24 cellular contexts compared by ENCODE assay signal in the genomic region with DNA sequence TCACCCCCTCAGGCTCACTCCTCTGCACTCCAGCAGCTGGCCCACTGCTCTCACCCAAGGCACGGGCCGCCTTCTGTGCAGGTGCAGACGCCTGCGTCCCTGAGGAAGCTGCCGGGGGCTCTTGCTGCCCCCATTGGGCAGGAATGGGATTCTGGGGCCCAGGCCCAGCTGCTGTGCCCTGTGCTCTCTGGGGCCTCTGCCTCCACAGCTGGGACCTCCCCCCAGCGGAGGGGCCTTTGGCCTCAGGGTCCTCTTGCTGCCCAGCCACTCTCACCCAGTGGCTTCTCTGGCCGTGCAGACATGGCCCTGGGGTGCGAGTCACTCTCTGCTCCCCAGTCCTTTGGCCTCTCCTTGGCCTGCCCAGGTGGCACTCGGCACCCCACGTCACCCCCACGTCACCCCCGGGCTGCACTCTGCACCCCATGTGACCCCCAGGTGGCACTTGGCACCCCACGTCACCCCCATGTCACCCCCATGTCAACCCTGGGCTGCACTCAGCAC. TPM values are rescaled to one million over a fixed set of nuclear protein-coding genes. Genes with fewer than 3 reads are reported as not detected.
A peak's percentile ranks its signal among the peaks of the same experiment; 100 is the strongest.
DNase-seq lines count a peak whose midpoint lies in the region; ATAC-seq, FAIRE-seq and TF ChIP-seq lines count a peak whose summit lies in the region.
"Had no signal": no experiment of that assay in that cellular context is flagged by ENCODE, and none has a peak within 500 bp of the region (broad histone marks: within the 10 kb centered on the region; RNA-seq: fewer than 3 reads in every experiment).

No MANE protein-coding gene starts in this region.

- no peak for FAIRE-seq in GM19239 (lab: Jason Lieb, UNC)
- FAIRE-seq: astrocyte, HTR-8/SVneo, keratinocyte had no signal

- peak overlapping the region in 5 of 11 experiments; percentile 41 to 74 (median 69); a peak in 10 of 22 replicates for H3K4me2 ChIP-seq in BLaER1 treated with 17β-estradiol and CSF1 and Interleukin-3, amounts not matched to agents 10 nM and 100 nM

- H3K27me3 ChIP-seq in BLaER1 treated with 17β-estradiol and CSF1 and Interleukin-3, amounts not matched to agents 10 nM and 100 nM: no peaks in the 10 kb centered on the region
- peaks cover 3% of the 10 kb centered on the region for H3K27me3 ChIP-seq in NT2/D1 (ENCODE audit: insufficient read depth, insufficient read length)
- H3K27me3 ChIP-seq in spleen (replicated peaks in 1 of 7): peaks cover 0 to 4% (median 0%) of the 10 kb centered on the region in 7 donors
- H3K27me3 ChIP-seq: stomach had no signal

- no peak for ATAC-seq in left lobe of liver
- ATAC-seq in HG03196 (IDR thresholded peaks at IDR 0.05; ENCODE audit: unreplicated experiment): no peak
- ATAC-seq: T-cell had no signal

- H3K27ac ChIP-seq in BLaER1 treated with 17β-estradiol and CSF1 and Interleukin-3, amounts not matched to agents 10 nM and 100 nM: no peak overlapping the region; a peak in 1 of 22 replicates
- H3K27ac ChIP-seq in spleen: no peak overlapping the region
- H3K27ac ChIP-seq: skin epidermis, tibial artery had no signal

- H4K20me1 ChIP-seq in BLaER1 treated with 17β-estradiol and CSF1 and Interleukin-3, amounts not matched to agents 10 nM and 100 nM: peaks cover 33 to 100% (median 93%) of the 10 kb centered on the region in 11 experiments

- no peak for TF ChIP-seq CTCF in spleen (IDR thresholded peaks at IDR 0.05 in 8 of 11, conservative IDR thresholded peaks at IDR 0.05 in 3 of 11)

- no peak for TF ChIP-seq POLR2A in spleen (IDR thresholded peaks at IDR 0.05)

- H3K4me3 ChIP-seq in BLaER1 treated with 17β-estradiol and CSF1 and Interleukin-3, amounts not matched to agents 10 nM and 100 nM: no peak overlapping the region
- H3K4me3 ChIP-seq in NT2/D1 (ENCODE audit: insufficient read length, low read depth): no peak overlapping the region
- no peak overlapping the region for H3K4me3 ChIP-seq in spleen
- H3K4me3 ChIP-seq: skin epidermis, stomach, tibial artery had no signal

- intact Hi-C loops in spleen (cut with DNase I; ENCODE audit: low total_unique reads): loop anchor here (10.0 kb wide), 1 partner anchor 101 kb away; a partner anchor contains a TSS

- peaks cover 0 to 3% (median 0%) of the 10 kb centered on the region in 11 experiments; a peak in 4 of 22 replicates for H3K9me3 ChIP-seq in BLaER1 treated with 17β-estradiol and CSF1 and Interleukin-3, amounts not matched to agents 10 nM and 100 nM (replicated peaks in 1 of 11)
- H3K9me3 ChIP-seq in NT2/D1 (ENCODE audit: insufficient read depth, low read length) (0 out of 2 replicates have a peak, but pooled peaks cover under 1% of the 10 kb centered on the region), spleen (peaks cover 0 to 6% (median 2%) of the 10 kb centered on the region in 8 donors)
- H3K9me3 ChIP-seq: stomach had no signal

- H3K9ac ChIP-seq in BLaER1 treated with 17β-estradiol and CSF1 and Interleukin-3, amounts not matched to agents 10 nM and 100 nM: peak overlapping the region in 6 of 11 experiments; percentile 8 to 67 (median 48); a peak in 8 of 22 replicates
- peak overlapping the region; percentile 9 for H3K9ac ChIP-seq in NT2/D1 (ENCODE audit: insufficient read length, low read depth)

- WGBS in spleen, 5 donors: 92 to 99% (median 94%) methylated on average over 11 to 13 of the region's 13 CpGs

- H3K4me1 ChIP-seq in BLaER1 treated with 17β-estradiol and CSF1 and Interleukin-3, amounts not matched to agents 10 nM and 100 nM: peaks cover 0 to 63% (median 47%) of the 10 kb centered on the region in 10 experiments; a peak in 17 of 20 replicates
- H3K4me1 ChIP-seq in NT2/D1 (ENCODE audit: insufficient read depth, insufficient read length) (peaks cover 33% of the 10 kb centered on the region), spleen (peaks cover 0 to 12% (median 5%) of the 10 kb centered on the region in 6 donors)

- DNase-seq in NT2/D1 (ENCODE audit: low read depth, low spot score) (no peak), left lobe of liver (ENCODE audit: low spot score) (peak; percentile 36), spleen (peak; percentile 61), GM19239 (ENCODE audit: insufficient read length, low spot score) (no peak), medulla oblongata (ENCODE audit: extremely low spot score) (no peak)
- DNase-seq: activated CD4-positive, alpha-beta T cell treated with anti-CD3 and anti-CD28 coated beads, Interleukin-2, amount 50 U/mL, for 4 hours; caudate nucleus; KBM-7; mammary epithelial cell; NCI-H1105; NCI-H187 treated with DMSO at 0.1 percent for 48 hours; NCI-H69; stimulated activated CD4-positive, alpha-beta T cell treated with anti-CD3 and anti-CD28 coated beads, Interleukin-1b, Interleukin-23, amount 100 ng/mL, for 48 hours; stimulated activated CD8-positive, alpha-beta memory T cell treated with anti-CD3 and anti-CD28 coated beads, Interleukin-4, amount 100 ng/mL, for 48 hours; stomach; T-cell had no signal

- peaks cover 94 to 100% (median 100%) of the 10 kb centered on the region in 11 experiments for H3K36me3 ChIP-seq in BLaER1 treated with 17β-estradiol and CSF1 and Interleukin-3, amounts not matched to agents 10 nM and 100 nM
- no peaks in the 10 kb centered on the region for H3K36me3 ChIP-seq in NT2/D1 (ENCODE audit: insufficient read depth, insufficient read length, low read length)
- peaks cover 0 to 94% (median 42%) of the 10 kb centered on the region in 6 donors for H3K36me3 ChIP-seq in spleen
- H3K36me3 ChIP-seq: tibial artery had no signal

RNA-seq across cellular contexts. Expression of a gene that starts 19.1 kb away (rescaled TPM):
- 22.0 TPM for total RNA-seq in left lobe of liver
- 1 to 10 TPM; 1.3 to 4.9 (median 3.4) TPM for total RNA-seq in spleen
- polyA plus RNA-seq in spleen: under 1 TPM; 0.24 to 0.86 (median 0.26) TPM
- total RNA-seq: MCF 10A had no signal

Comparison
In these comparisons a context has a peak if more than half of its experiments do, and no peak if none do; other contexts are left out.
1. DNase-seq: peak in left lobe of liver (single experiment) and spleen (single experiment); none in NT2/D1 (single experiment), GM19239 (single experiment) and medulla oblongata (single experiment).